In genomic region chr6:30259140-30260035, GRCh38 we compare ENCODE assay signal across 8 cellular contexts. TPM values are rescaled to one million over a fixed set of nuclear protein-coding genes. Genes with fewer than 3 reads are reported as not detected.
DNase-seq lines count a peak whose midpoint lies in the region; ATAC-seq and TF ChIP-seq lines count a peak whose summit lies in the region.

No MANE protein-coding gene starts in this region.

- DNase-seq in CD4-positive, alpha-beta memory T cell: peak; percentile 49 to 73 (median 57)
- DNase-seq in RPMI7951 (ENCODE audit: low read depth) (peak; percentile 79), activated gamma-delta T cell (lab: John Stamatoyannopoulos, UW) (peak; percentile 39), foreskin melanocyte (peak; percentile 53), neural progenitor cell (ENCODE audit: low spot score) (peak; percentile 92)

- peak overlapping the region; percentile 96 for H3K4me2 ChIP-seq in neural progenitor cell

- H3K36me3 ChIP-seq in CD4-positive, alpha-beta memory T cell (ENCODE audit: insufficient read depth, low read length): no peaks in the 10 kb centered on the region
- no peaks in the 10 kb centered on the region for H3K36me3 ChIP-seq in neural progenitor cell
- H3K36me3 ChIP-seq in stomach smooth muscle (ENCODE audit: control insufficient read depth in 2 of 2, insufficient read depth in 2 of 2, low read length in 2 of 2): peaks cover 0 to 3% of the 10 kb centered on the region in 2 donors

- ATAC-seq in GM19372 (IDR thresholded peaks at IDR 0.05; ENCODE audit: low read depth, unreplicated experiment): peak; percentile 79
- ATAC-seq in HG03558 (IDR thresholded peaks at IDR 0.05; ENCODE audit: extremely low read depth, unreplicated experiment): peak; percentile 72

- peaks cover 5 to 8% of the 10 kb centered on the region in 2 donors for H3K36me3 Mint-ChIP-seq in CD4-positive, alpha-beta memory T cell
- H3K36me3 Mint-ChIP-seq in neural progenitor cell: peaks cover 7% of the 10 kb centered on the region

- peak overlapping the region; percentile 31 to 79 for H3K4me3 ChIP-seq in CD4-positive, alpha-beta memory T cell (ENCODE audit: low read length in 2 of 2)
- H3K4me3 ChIP-seq in neural progenitor cell: peak overlapping the region; percentile 78
- peak overlapping the region; percentile 81 to 87 for H3K4me3 ChIP-seq in stomach smooth muscle (ENCODE audit: low read length in 2 of 2)

- peak; percentile 24 for TF ChIP-seq CTCF in neural progenitor cell (IDR thresholded peaks at IDR 0.05)

- peak overlapping the region; percentile 60 for H3K27ac ChIP-seq in CD4-positive, alpha-beta memory T cell (ENCODE audit: low read depth, low read length)
- H3K27ac ChIP-seq in neural progenitor cell (no peak overlapping the region), stomach smooth muscle (ENCODE audit: low read length) (peak overlapping the region; percentile 62)

- no peaks in the 10 kb centered on the region for H4K20me1 ChIP-seq in neural progenitor cell (ENCODE audit: low read depth)

- no peaks in the 10 kb centered on the region for H3F3A ChIP-seq in neural progenitor cell (ENCODE audit: low read depth)

- POLR2A ChIA-PET in CD4-positive, alpha-beta memory T cell (lab: Charles Lee; ENCODE audit: partially characterized antibody): interaction anchor here (1.0 to 1.4 kb wide), 2 partner anchors 45 to 47 kb away, joined by 3 to 6 read pairs; partner anchors contain the start of gene TRIM26

- peaks cover 0 to 4% (median 0%) of the 10 kb centered on the region in 8 donors for H3K9me3 Mint-ChIP-seq in CD4-positive, alpha-beta memory T cell
- no peaks in the 10 kb centered on the region for H3K9me3 Mint-ChIP-seq in neural progenitor cell

- peak overlapping the region; percentile 86 to 97 (median 92) for H3K4me3 Mint-ChIP-seq in CD4-positive, alpha-beta memory T cell
- peak overlapping the region; percentile 92 for H3K4me3 Mint-ChIP-seq in neural progenitor cell

- H3K4me1 ChIP-seq in CD4-positive, alpha-beta memory T cell (ENCODE audit: insufficient read depth, low read length): peaks cover 7% of the 10 kb centered on the region
- peaks cover 4% of the 10 kb centered on the region for H3K4me1 ChIP-seq in neural progenitor cell
- H3K4me1 ChIP-seq in stomach smooth muscle (ENCODE audit: control insufficient read depth, insufficient read depth, low read length): peaks cover 12% of the 10 kb centered on the region

- H3K79me2 ChIP-seq in neural progenitor cell (ENCODE audit: low read depth): no peaks in the 10 kb centered on the region

- intact Hi-C loops in CD4-positive, alpha-beta memory T cell (cut with micrococcal nuclease): loop anchor here (1.0 to 2.0 kb wide), 3 partner anchors 21 to 67 kb away; partner anchors contain the start of gene TRIM39

- H3K27me3 ChIP-seq in CD4-positive, alpha-beta memory T cell (ENCODE audit: insufficient read depth, low read length): no peaks in the 10 kb centered on the region
- H3K27me3 ChIP-seq in neural progenitor cell (peaks cover 17% of the 10 kb centered on the region), stomach smooth muscle (ENCODE audit: control insufficient read depth in 1 of 2, insufficient read depth in 2 of 2, low read length in 2 of 2) (no peaks in the 10 kb centered on the region)

- no peaks in the 10 kb centered on the region for H3K9me3 ChIP-seq in CD4-positive, alpha-beta memory T cell (ENCODE audit: control insufficient read depth in 1 of 2, low read length in 2 of 2)
- no peaks in the 10 kb centered on the region for H3K9me3 ChIP-seq in neural progenitor cell (ENCODE audit: low read depth)
- no peaks in the 10 kb centered on the region for H3K9me3 ChIP-seq in stomach smooth muscle (ENCODE audit: control insufficient read depth in 2 of 2, low read length in 2 of 2)

- H3K9ac ChIP-seq in neural progenitor cell (no peak overlapping the region), stomach smooth muscle (ENCODE audit: low read length in 2 of 2) (peak overlapping the region; percentile 64 to 81)

- peaks cover 7 to 17% (median 10%) of the 10 kb centered on the region in 4 donors for H3K4me1 Mint-ChIP-seq in CD4-positive, alpha-beta memory T cell
- peaks cover 5% of the 10 kb centered on the region for H3K4me1 Mint-ChIP-seq in neural progenitor cell

- peak overlapping the region; percentile 70 to 93 (median 88) for H3K27ac Mint-ChIP-seq in CD4-positive, alpha-beta memory T cell
- peak overlapping the region; percentile 92 for H3K27ac Mint-ChIP-seq in neural progenitor cell

- H2AFZ ChIP-seq in neural progenitor cell (replicated peaks): peak overlapping the region; percentile 91

- peaks cover 0 to 3% of the 10 kb centered on the region in 2 donors for H3K27me3 Mint-ChIP-seq in CD4-positive, alpha-beta memory T cell
- peaks cover 11% of the 10 kb centered on the region for H3K27me3 Mint-ChIP-seq in neural progenitor cell (ENCODE audit: insufficient read depth, low read depth)

- CTCF ChIA-PET in CD4-positive, alpha-beta memory T cell (lab: Charles Lee; ENCODE audit: partially characterized antibody): interaction anchor here (0.6 kb wide), 1 partner anchor 46 kb away, joined by 3 read pairs; the partner anchor contains the start of gene TRIM26

RNA-seq across cellular contexts. Expression of gene TRIM26, which starts 46.2 kb away (rescaled TPM):
- total RNA-seq in CD4-positive, alpha-beta memory T cell: 10 to 100 TPM; 60.0 to 60.7 TPM
- polyA plus RNA-seq in CD4-positive, alpha-beta memory T cell: 10 to 100 TPM; 17.3 to 51.0 TPM
- 32.3 and 36.4 TPM in 2 replicates for total RNA-seq in RPMI7951 (2014; rRNA removed; shearing (Covaris generic))
- 8.3 and 20.0 TPM in 2 replicates for total RNA-seq in neural progenitor cell (ENCODE audit: low replicate concordance)

Comparison
In these comparisons a context has a peak if more than half of its experiments do, and no peak if none do; other contexts are left out.
1. DNase-seq: peak in every context shown above with its lines; median percentile 92 in neural progenitor cell; 79 in RPMI7951; 57 in CD4-positive, alpha-beta memory T cell; 53 in foreskin melanocyte; 39 in activated gamma-delta T cell.